ENCODE assay signal across 23 cellular contexts in genomic region chr18:2100694-2101213, GRCh38.
DNase-seq lines count a peak whose midpoint lies in the region; ATAC-seq, FAIRE-seq and TF ChIP-seq lines count a peak whose summit lies in the region.
"Had no signal": no experiment of that assay in that cellular context is flagged by ENCODE, and none has a peak within 500 bp of the region (broad histone marks: within the 10 kb centered on the region; RNA-seq: fewer than 3 reads in every experiment).

No MANE protein-coding gene starts in this region.

- 7% methylated on average over 1 of the region's 1 CpG for WGBS in K562 (ENCODE audit: insufficient coverage, low coverage, missing lambda C conversion rate)

- H2AFZ ChIP-seq in K562 (ENCODE audit: low read depth, low read length): no peak overlapping the region
- H2AFZ ChIP-seq: GM23248 had no signal

- FAIRE-seq in K562 (lab: Jason Lieb, UNC): no peak
- FAIRE-seq: A549, G401.6, GM12892, GM19239, H1 had no signal

- H3K27me3 ChIP-seq in K562 (ENCODE audit: control insufficient read depth in 2 of 2, insufficient read depth in 2 of 2, low read length in 2 of 2): no peaks in the 10 kb centered on the region
- H3K27me3 ChIP-seq: BE2C; BLaER1 treated with 17β-estradiol and CSF1 and Interleukin-3, amounts not matched to agents 10 nM and 100 nM had no signal

- no peak overlapping the region for H3K4me2 ChIP-seq in K562 (ENCODE audit: insufficient read depth, low read length)
- H3K4me2 ChIP-seq: A549 had no signal

- no peak for TF ChIP-seq CTCF in K562 (IDR thresholded peaks at IDR 0.05 in 2 of 3, conservative IDR thresholded peaks at IDR 0.05 in 1 of 3; ENCODE audit: insufficient read depth in 2 of 3, low read depth in 1 of 3, low read length in 3 of 3)

- CTCF ChIA-PET in K562 (lab: Yijun Ruan, JAX; ENCODE audit: low intra/inter-chr PET ratio): no interaction called here

- no peaks in the 10 kb centered on the region for H3K9me3 ChIP-seq in K562 (replicated peaks; ENCODE audit: control insufficient read depth, insufficient read depth, low read depth, low read length)
- H3K9me3 ChIP-seq: A549, BE2C had no signal

- in situ Hi-C loops in K562 (cut with MboI): no loop called here

- ATAC-seq in K562 (no peak), sciatic nerve (peak; percentile 46), GM18519 (IDR thresholded peaks at IDR 0.05; ENCODE audit: low FRiP score, unreplicated experiment) (no peak)
- ATAC-seq: A549 had no signal

- no peak for TF ChIP-seq RAD21 in K562 (CRISPR knock-in tag; conservative IDR thresholded peaks at IDR 0.05 in 1 of 2, IDR thresholded peaks at IDR 0.05 in 1 of 2)

- H3K9me1 ChIP-seq in K562 (ENCODE audit: control insufficient read depth, insufficient read depth, low read length): no peaks in the 10 kb centered on the region

- no TSS peak for BruUV-seq in K562 (replicated peaks; lab: Mats Ljungman, UMichigan)

- no peaks in the 10 kb centered on the region for H3K4me1 ChIP-seq in K562 (replicated peaks in 1 of 2; ENCODE audit: control insufficient read depth in 2 of 2, insufficient read depth in 2 of 2, low read length in 2 of 2)
- H3K4me1 ChIP-seq: A549, BE2C had no signal

- 0 out of 2 replicates have a peak, but pooled peaks cover 3% of the 10 kb centered on the region for H4K20me1 ChIP-seq in K562 (replicated peaks; ENCODE audit: control insufficient read depth, insufficient read depth, low read length)
- H4K20me1 ChIP-seq: BLaER1 treated with 17β-estradiol and CSF1 and Interleukin-3, amounts not matched to agents 10 nM and 100 nM had no signal

- H3K9ac ChIP-seq in K562 (ENCODE audit: insufficient read depth in 1 of 2, low read depth in 2 of 2, low read length in 2 of 2): no peak overlapping the region
- H3K9ac ChIP-seq: BLaER1 treated with 17β-estradiol and CSF1 and Interleukin-3, amounts not matched to agents 10 nM and 100 nM; GM23248 had no signal

- no peaks in the 10 kb centered on the region for H3K79me2 ChIP-seq in K562 (ENCODE audit: control insufficient read depth, insufficient read depth, low read length)

- no peak for TF ChIP-seq EP300 in K562 (IDR thresholded peaks at IDR 0.05; ENCODE audit: low read length)

- no peak overlapping the region for H3K4me3 ChIP-seq in K562
- H3K4me3 ChIP-seq: A549; BLaER1 treated with 17β-estradiol and CSF1 and Interleukin-3, amounts not matched to agents 10 nM and 100 nM; GM23248 had no signal

- POLR2A ChIA-PET in K562 (lab: Yijun Ruan, JAX): interaction anchor here (1.2 kb wide), 1 partner anchor 9 kb away, joined by 3 read pairs; no protein-coding TSS in a partner anchor

- H3K27ac ChIP-seq in K562 (ENCODE audit: extremely low read depth, low read depth, low read length): no peak overlapping the region
- H3K27ac ChIP-seq: A549; BLaER1 treated with 17β-estradiol and CSF1 and Interleukin-3, amounts not matched to agents 10 nM and 100 nM; GM23248 had no signal

- intact Hi-C loops in K562 (cut with micrococcal nuclease): loop anchor here (10.0 kb wide), 1 partner anchor 234 kb away; no protein-coding TSS in a partner anchor
- intact Hi-C loops in sciatic nerve (cut with DNase I): no loop called here

- H3K36me3 ChIP-seq in K562 (ENCODE audit: control insufficient read depth, insufficient read depth, low read length): no peaks in the 10 kb centered on the region
- H3K36me3 ChIP-seq: BE2C; BLaER1 treated with 17β-estradiol and CSF1 and Interleukin-3, amounts not matched to agents 10 nM and 100 nM had no signal

- TF ChIP-seq POLR2A in K562 (conservative IDR thresholded peaks at IDR 0.05): no peak

- peak; percentile 22 for DNase-seq in NCI-H82 (lab: John Stamatoyannopoulos, UW)
- DNase-seq in NCI-H82 treated with DMSO at 0.1 percent for 48 hours (lab: John Stamatoyannopoulos, UW; ENCODE audit: unreplicated experiment): no peak
- DNase-seq in K562 (ENCODE audit: extremely low read depth in 1 of 4, low spot score in 3 of 4): no peak
- no peak for DNase-seq in sciatic nerve (ENCODE audit: low spot score)
- DNase-seq in EL: no peak
- DNase-seq: 8988T; ACHN; AML-193; BE2C; CD4-positive, alpha-beta T cell; CD8-positive, alpha-beta memory T cell; DMS53; DMS79 treated with DMSO at 0.1 percent for 48 hours; GM23248; H7; HCEC 1CT had no signal

TF ChIP-seq in K562, 482 proteins besides CTCF, POLR2A, EP300 and RAD21:
- TF ChIP-seq CEBPZ (IDR thresholded peaks at IDR 0.05; ENCODE audit: borderline replicate concordance, low read depth, low read length) (no peak), ZNF766 (CRISPR knock-in tag; conservative IDR thresholded peaks at IDR 0.05) (peak; percentile 96), PKNOX1 (IDR thresholded peaks at IDR 0.05) (peak; percentile 56)
